8 cellular contexts compared by ENCODE assay signal in genomic region chr17:2828396-2829038, GRCh38. TPM values are rescaled to one million over a fixed set of nuclear protein-coding genes. Genes with fewer than 3 reads are reported as not detected.
DNase-seq lines count a peak whose midpoint lies in the region; ATAC-seq and TF ChIP-seq lines count a peak whose summit lies in the region.

No MANE protein-coding gene starts in this region.

- no peaks in the 10 kb centered on the region for H3K36me3 ChIP-seq in NT2/D1 (ENCODE audit: insufficient read depth, insufficient read length, low read length)

- no peaks in the 10 kb centered on the region for H3K9me3 Mint-ChIP-seq in HFFc6

- no peak for TF ChIP-seq POLR2A in erythroblast (IDR thresholded peaks at IDR 0.05; ENCODE audit: low read length)

- no peaks in the 10 kb centered on the region; the same call in 1 of the 2 replicates for H3K27me3 Mint-ChIP-seq in HFFc6 (ENCODE audit: insufficient read depth)

- peak; percentile 97 for TF ChIP-seq CTCF in HFFc6 (IDR thresholded peaks at IDR 0.05)

- no peak overlapping the region for H3K4me3 Mint-ChIP-seq in HFFc6

- DNase-seq in COLO829 (ENCODE audit: low spot score) (peak; percentile 62), HFFc6 (peak; percentile 17), NT2/D1 (ENCODE audit: low read depth, low spot score) (peak; percentile 54), activated T-cell treated with anti-CD3 and anti-CD28 coated beads for 24 hours (ENCODE audit: low read depth) (peak; percentile 69), erythroblast (lab: John Stamatoyannopoulos, UW) (peak; percentile 56 to 79), myocyte (ENCODE audit: low read depth) (peak; percentile 52)
- peak; percentile 72 for DNase-seq in stimulated activated CD8-positive, alpha-beta memory T cell treated with anti-CD3 and anti-CD28 coated beads, Interleukin-7, amount 100 ng/mL, for 24 hours (ENCODE audit: low read depth)

- H3K4me1 ChIP-seq in NT2/D1 (ENCODE audit: insufficient read depth, insufficient read length): peaks cover 2% of the 10 kb centered on the region

- H3K9me3 ChIP-seq in NT2/D1 (ENCODE audit: insufficient read depth, low read length): no peaks in the 10 kb centered on the region

- H3K27me3 ChIP-seq in NT2/D1 (ENCODE audit: insufficient read depth, insufficient read length): no peaks in the 10 kb centered on the region

- no peak overlapping the region for H3K27ac Mint-ChIP-seq in HFFc6

- H3K4me3 ChIP-seq in NT2/D1 (ENCODE audit: insufficient read length, low read depth): no peak overlapping the region

- no peaks in the 10 kb centered on the region for H3K4me1 Mint-ChIP-seq in HFFc6 (ENCODE audit: low read depth)

- H3K36me3 Mint-ChIP-seq in HFFc6 (ENCODE audit: low read depth): no peaks in the 10 kb centered on the region

- ATAC-seq in HG02571 (IDR thresholded peaks at IDR 0.05; ENCODE audit: unreplicated experiment): no peak

- H3K9ac ChIP-seq in NT2/D1 (ENCODE audit: insufficient read length, low read depth): no peak overlapping the region

RNA-seq across cellular contexts. Expression of gene RAP1GAP2, which starts 32.3 kb away (rescaled TPM):
- total RNA-seq in HFFc6 (2021; fragmentation: NEBNext Ultra II Directional; extraction: Animal tissue kit (Norgen Biotek cat#: 25700)): 10 to 100 TPM in 5 of 6 experiments, 1 to 10 TPM in 1; 7.9 to 27.4 (median 23.9) TPM
- total RNA-seq in myocyte: 0.11 and 0.26 TPM in 2 replicates
- 0.73 TPM for polyA plus RNA-seq in myocyte (2012)

Comparison
In these comparisons a context has a peak if more than half of its experiments do, and no peak if none do; other contexts are left out.
1. DNase-seq: peak in every context shown above with its lines; median percentile 72 in stimulated activated CD8-positive, alpha-beta memory T cell treated with anti-CD3 and anti-CD28 coated beads, Interleukin-7, amount 100 ng/mL, for 24 hours; 69 in activated T-cell treated with anti-CD3 and anti-CD28 coated beads for 24 hours; 68 in erythroblast; 62 in COLO829; 54 in NT2/D1; 52 in myocyte; 17 in HFFc6.